Comparison of ENCODE assay signal across 1 cellular context in genomic region chr1:228109073-228109961, GRCh38.
TF ChIP-seq lines count a peak whose summit lies in the region.

Gene MRPL55 (minus strand): TSS chr1:228109299. CDS start chr1:228108260, 1,039 bp downstream.

TF ChIP-seq in HepG2, 621 proteins besides CTCF, POLR2A, EP300 and RAD21 (continued from another document and continues in another):
- TF ChIP-seq ARID4A (CRISPR knock-in tag; IDR thresholded peaks at IDR 0.05; ENCODE audit: borderline replicate concordance) (peak; percentile 96), HINFP (CRISPR knock-in tag; IDR thresholded peaks at IDR 0.05; ENCODE audit: low read depth) (no peak), KAT8 (CRISPR knock-in tag; IDR thresholded peaks at IDR 0.05) (peak; percentile 97), NCOR1 (IDR thresholded peaks at IDR 0.05; ENCODE audit: borderline replicate concordance, low read length) (no peak), ELK4 (CRISPR knock-in tag; IDR thresholded peaks at IDR 0.05; ENCODE audit: borderline replicate concordance) (no peak), DBP (CRISPR knock-in tag; IDR thresholded peaks at IDR 0.05; ENCODE audit: not compliant biosample characterization) (no peak), ZNF407 (CRISPR knock-in tag; IDR thresholded peaks at IDR 0.05; ENCODE audit: not compliant biosample characterization) (no peak), ZBED4 (CRISPR knock-in tag; IDR thresholded peaks at IDR 0.05; ENCODE audit: borderline replicate concordance) (no peak), HNRNPH1 (optimal IDR thresholded peaks at IDR 0.05; ENCODE audit: low read depth, low read length) (no peak), SMAD3 (CRISPR knock-in tag; IDR thresholded peaks at IDR 0.05) (peak; percentile 53; the same call in 1 of the 2 replicates), NFYB (CRISPR knock-in tag; IDR thresholded peaks at IDR 0.05) (peak; percentile 60), ZNF18 (CRISPR knock-in tag; IDR thresholded peaks at IDR 0.05; ENCODE audit: insufficient replicate concordance) (peak; percentile 20), CBX1 (IDR thresholded peaks at IDR 0.05; ENCODE audit: low read depth) (peak; percentile 69), ZNF761 (CRISPR knock-in tag; conservative IDR thresholded peaks at IDR 0.05) (0 out of 2 replicates have a peak, but pooled peaks have one; percentile 66), HES4 (CRISPR knock-in tag; IDR thresholded peaks at IDR 0.05; ENCODE audit: borderline replicate concordance) (peak; percentile 73; the same call in 1 of the 2 replicates), ZIK1 (CRISPR knock-in tag; IDR thresholded peaks at IDR 0.05; ENCODE audit: borderline replicate concordance, low read depth) (peak; percentile 92), ZNF564 (CRISPR knock-in tag; IDR thresholded peaks at IDR 0.05) (peak; percentile 85; the same call in 1 of the 2 replicates), ZNF234 (CRISPR knock-in tag; conservative IDR thresholded peaks at IDR 0.05) (no peak), TFE3 (CRISPR knock-in tag; IDR thresholded peaks at IDR 0.05) (no peak), GZF1 (CRISPR knock-in tag; IDR thresholded peaks at IDR 0.05) (peak; percentile 97), ZNF292 (CRISPR knock-in tag; IDR thresholded peaks at IDR 0.05; ENCODE audit: borderline replicate concordance, low read depth) (peak; percentile 78; the same call in 1 of the 2 replicates), ZNF282 (IDR thresholded peaks at IDR 0.05; ENCODE audit: partially characterized antibody) (no peak), RORA (CRISPR knock-in tag; IDR thresholded peaks at IDR 0.05) (no peak), DR1 (CRISPR knock-in tag; IDR thresholded peaks at IDR 0.05) (peak; percentile 86; the same call in 1 of the 2 replicates), KLF13 (CRISPR knock-in tag; IDR thresholded peaks at IDR 0.05) (0 out of 2 replicates have a peak, but pooled peaks have one; percentile 62), RFXAP (CRISPR knock-in tag; IDR thresholded peaks at IDR 0.05; ENCODE audit: borderline replicate concordance) (peak; percentile 89; the same call in 1 of the 2 replicates), ZNF556 (CRISPR knock-in tag; IDR thresholded peaks at IDR 0.05; ENCODE audit: borderline replicate concordance) (no peak; the same call in none of the 2 replicates), EED (CRISPR knock-in tag; IDR thresholded peaks at IDR 0.05) (peak; percentile 89; the same call in 1 of the 2 replicates), ZNF660 (CRISPR knock-in tag; IDR thresholded peaks at IDR 0.05; ENCODE audit: borderline replicate concordance, low read depth) (no peak), ZFP62 (CRISPR knock-in tag; IDR thresholded peaks at IDR 0.05) (0 out of 2 replicates have a peak, but pooled peaks have one; percentile 82), ZNF777 (CRISPR knock-in tag; IDR thresholded peaks at IDR 0.05) (no peak)
